13 cellular contexts compared by ENCODE assay signal in genomic region chr12:39503445-39503844, GRCh38.
DNase-seq lines count a peak whose midpoint lies in the region; ATAC-seq and TF ChIP-seq lines count a peak whose summit lies in the region.
"Had no signal": no experiment of that assay in that cellular context is flagged by ENCODE, and none has a peak within 500 bp of the region (broad histone marks: within the 10 kb centered on the region; RNA-seq: fewer than 3 reads in every experiment).

No MANE protein-coding gene starts in this region.

- TF ChIP-seq CTCF in chondrocyte (IDR thresholded peaks at IDR 0.05) (peak; percentile 60), Caco-2 (IDR thresholded peaks at IDR 0.05; ENCODE audit: insufficient read depth in 1 of 2, low read depth in 1 of 2, low read length in 1 of 2, severe bottlenecking in 1 of 2, unreplicated experiment in 1 of 2) (peak in 1 of 2 experiments; percentile 19)

- H3K27ac Mint-ChIP-seq in chondrocyte (ENCODE audit: unreplicated experiment) (no peak overlapping the region), Caco-2 (ENCODE audit: unreplicated experiment) (no peak overlapping the region)
- H3K27ac Mint-ChIP-seq: activated naive CD4-positive, alpha-beta T cell treated with anti-CD3 and anti-CD28 coated beads, Interleukin-2, amount 50 U/mL, for 72 hours had no signal

- CTCF ChIA-PET in Caco-2 (lab: Charles Lee) = no interaction called here

- H3K4me1 ChIP-seq in Caco-2 = no peaks in the 10 kb centered on the region
- H3K4me1 ChIP-seq: BLaER1, heart left ventricle had no signal

- H3K9me3 ChIP-seq in Caco-2 = no peaks in the 10 kb centered on the region
- H3K9me3 ChIP-seq: BLaER1, heart left ventricle had no signal

- ATAC-seq in Right ventricle myocardium inferior (no peak), GM19395 (IDR thresholded peaks at IDR 0.05; ENCODE audit: unreplicated experiment) (no peak), left lobe of liver (no peak)
- ATAC-seq: activated naive CD4-positive, alpha-beta T cell treated with anti-CD3 and anti-CD28 coated beads, Interleukin-2, amount 50 U/mL, for 72 hours; heart left ventricle had no signal

- DNase-seq in AG20443 (ENCODE audit: low spot score) (peak; percentile 11), M059J (ENCODE audit: low read depth) (peak; percentile 30), chondrocyte (ENCODE audit: low spot score) (no peak), kidney glomerular epithelial cell (lab: John Stamatoyannopoulos, UW) (peak; percentile 69), Caco-2 (no peak), Right ventricle myocardium inferior (ENCODE audit: missing footprints) (no peak), left lobe of liver (ENCODE audit: low spot score) (no peak)
- DNase-seq: heart left ventricle, NCI-H1092 treated with DMSO at 0.1 percent for 48 hours, NCI-H510A had no signal

- no peaks in the 10 kb centered on the region for H3K36me3 Mint-ChIP-seq in chondrocyte (ENCODE audit: low read depth)
- no peaks in the 10 kb centered on the region for H3K36me3 Mint-ChIP-seq in Caco-2 (ENCODE audit: insufficient read depth, unreplicated experiment)
- H3K36me3 Mint-ChIP-seq: activated naive CD4-positive, alpha-beta T cell treated with anti-CD3 and anti-CD28 coated beads, Interleukin-2, amount 50 U/mL, for 72 hours had no signal

- no peak overlapping the region for H3K4me3 Mint-ChIP-seq in chondrocyte (ENCODE audit: unreplicated experiment)
- H3K4me3 Mint-ChIP-seq in Caco-2 (ENCODE audit: unreplicated experiment) = no peak overlapping the region

- H3K27me3 Mint-ChIP-seq in chondrocyte (ENCODE audit: low read depth) = no peaks in the 10 kb centered on the region
- H3K27me3 Mint-ChIP-seq in Caco-2 (ENCODE audit: insufficient read depth, unreplicated experiment) = no peaks in the 10 kb centered on the region

- H3K4me3 ChIP-seq in Caco-2 (ENCODE audit: low read depth, low read length) = no peak overlapping the region
- H3K4me3 ChIP-seq: BLaER1, heart left ventricle had no signal

- H3K4me1 Mint-ChIP-seq in chondrocyte (ENCODE audit: low read depth) = peaks cover 4% of the 10 kb centered on the region
- H3K4me1 Mint-ChIP-seq in Caco-2 (ENCODE audit: low read depth, unreplicated experiment) = no peaks in the 10 kb centered on the region

- no peaks in the 10 kb centered on the region for H3K36me3 ChIP-seq in Caco-2 (ENCODE audit: control insufficient read depth, insufficient read depth, low read length)
- H3K36me3 ChIP-seq: BLaER1, heart left ventricle had no signal

- POLR2A ChIA-PET in Caco-2 (lab: Charles Lee) = no interaction called here

- no peaks in the 10 kb centered on the region for H3K27me3 ChIP-seq in Caco-2 (replicated peaks; ENCODE audit: control insufficient read depth, insufficient read depth, low read length)
- H3K27me3 ChIP-seq: BLaER1, heart left ventricle had no signal

- no TSS peak for BruUV-seq in Caco-2 (replicated peaks; lab: Mats Ljungman, UMichigan)

- H3K9me3 Mint-ChIP-seq in chondrocyte (ENCODE audit: low read depth) = no peaks in the 10 kb centered on the region
- H3K9me3 Mint-ChIP-seq in Caco-2 (ENCODE audit: unreplicated experiment) = no peaks in the 10 kb centered on the region
- H3K9me3 Mint-ChIP-seq: activated naive CD4-positive, alpha-beta T cell treated with anti-CD3 and anti-CD28 coated beads, Interleukin-2, amount 50 U/mL, for 72 hours had no signal

- intact Hi-C loops in Caco-2 (cut with micrococcal nuclease; ENCODE audit: unreplicated experiment) (loop anchor here (10.0 kb wide), 1 partner anchor 189 kb away; no protein-coding TSS in a partner anchor), Right ventricle myocardium inferior (cut with DNase I) (no loop called here)

Comparison
In these comparisons a context has a peak if more than half of its experiments do, and no peak if none do; other contexts are left out.
1. DNase-seq: peak in AG20443 (single experiment), M059J (single experiment) and kidney glomerular epithelial cell (single experiment); none in chondrocyte (single experiment), Caco-2 (0 of 2), Right ventricle myocardium inferior (single experiment) and left lobe of liver (single experiment).